35 cellular contexts compared by ENCODE assay signal in the genomic region with DNA sequence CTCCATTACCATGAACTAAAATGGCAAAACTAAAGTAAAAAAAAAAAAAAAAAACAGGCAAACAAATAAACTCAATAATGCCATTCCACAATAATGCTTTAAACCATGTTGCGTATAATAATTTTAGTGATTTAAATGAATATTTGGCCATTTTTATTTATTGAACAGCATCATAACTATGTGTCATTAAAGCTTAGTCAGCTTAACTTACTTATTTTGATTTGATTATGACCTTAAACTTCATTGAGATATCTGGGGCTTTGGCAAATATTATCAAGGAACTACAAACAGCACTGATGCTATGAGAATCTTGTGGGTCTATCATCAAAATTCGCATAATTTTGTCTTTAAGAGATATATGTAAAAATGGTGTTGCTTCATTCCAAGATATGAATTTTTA.
"Had no signal": no experiment of that assay in that cellular context is flagged by ENCODE, and none has a peak within 500 bp of the region (broad histone marks: within the 10 kb centered on the region; RNA-seq: fewer than 3 reads in every experiment).

No MANE protein-coding gene starts in this region.

- H3K36me3 ChIP-seq: MG63 had no signal

- H3K9me3 ChIP-seq: MG63 had no signal

- H3K4me3 ChIP-seq: MG63 had no signal

- DNase-seq: Kasumi-1, MG63, MM.1S, MV-4-11, NCI-H1048, NCI-H1092, NCI-H1092 treated with DMSO at 0.1 percent for 48 hours, NCI-H1105, NCI-H1105 treated with DMSO at 0.1 percent for 48 hours, NCI-H1417, NCI-H1417 treated with DMSO at 0.1 percent for 48 hours, NCI-H1436, NCI-H1436 treated with DMSO at 0.1 percent for 48 hours, NCI-H146, NCI-H1694, NCI-H1694 treated with DMSO at 0.1 percent for 48 hours, NCI-H187, NCI-H187 treated with DMSO at 0.1 percent for 48 hours, NCI-H1930, NCI-H2029, NCI-H2029 treated with DMSO at 0.1 percent for 48 hours, NCI-H2081, NCI-H2081 treated with DMSO at 0.1 percent for 48 hours, NCI-H2107, NCI-H2171, NCI-H2171 treated with DMSO at 0.1 percent for 48 hours, NCI-H2227 treated with DMSO at 0.1 percent for 48 hours, NCI-H226, NCI-H345, NCI-H446, NCI-H446 treated with DMSO at 0.1 percent for 48 hours, NCI-H510A, NCI-H510A treated with DMSO at 0.1 percent for 48 hours, NCI-H524, NCI-H524 treated with DMSO at 0.1 percent for 48 hours had no signal

- H3K27me3 ChIP-seq: MG63 had no signal
